Comparison of ENCODE assay signal across 9 cellular contexts in the genomic region with DNA sequence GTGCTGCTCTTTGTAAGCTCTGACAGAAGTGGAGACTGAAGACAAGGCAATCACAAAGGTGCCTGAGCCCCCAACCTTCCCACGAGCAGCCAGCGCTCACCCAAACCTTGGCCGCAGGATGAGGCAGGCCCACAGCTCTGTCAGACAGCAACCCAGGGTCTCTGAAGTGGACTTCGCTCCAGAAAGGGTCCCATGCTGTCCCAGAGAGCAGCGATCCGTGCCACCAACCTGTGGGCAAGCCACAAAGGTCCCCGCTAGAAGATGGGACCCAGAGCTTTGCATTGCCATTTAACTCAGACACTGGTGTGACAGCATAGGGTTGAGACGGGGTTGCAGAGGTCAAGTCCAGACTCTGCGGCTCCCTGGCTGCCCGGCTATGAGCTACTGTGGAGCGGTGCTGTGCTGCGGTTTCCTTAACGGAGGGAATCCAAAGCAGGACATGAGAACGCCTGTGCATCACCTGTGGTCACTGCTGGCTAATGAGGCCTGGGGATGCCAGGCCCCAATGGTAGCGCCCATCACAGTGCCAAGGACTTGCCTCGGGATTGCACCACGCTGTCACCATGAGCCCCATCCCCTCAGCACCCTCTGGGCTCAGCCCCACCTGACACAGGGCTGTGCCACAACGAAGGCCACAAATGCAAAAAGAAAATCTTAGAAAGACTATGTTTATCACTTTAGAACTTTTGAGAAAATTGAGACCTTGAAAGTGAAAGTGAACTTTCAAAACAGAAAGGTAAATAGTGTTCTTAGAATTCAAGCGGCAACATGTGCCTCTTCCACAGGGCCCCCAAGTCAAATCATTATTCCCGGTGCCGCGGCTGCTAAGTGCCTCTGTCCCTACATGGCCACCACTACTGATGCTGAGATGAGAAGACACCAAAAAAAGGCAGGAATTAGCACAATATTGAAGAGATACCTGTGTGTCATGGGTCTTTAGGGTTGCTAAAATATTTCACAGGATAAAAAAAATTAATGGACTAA.
A peak's percentile ranks its signal among the peaks of the same experiment; 100 is the strongest.
DNase-seq lines count a peak whose midpoint lies in the region; ATAC-seq, FAIRE-seq and TF ChIP-seq lines count a peak whose summit lies in the region.
"Had no signal": no experiment of that assay in that cellular context is flagged by ENCODE, and none has a peak within 500 bp of the region (broad histone marks: within the 10 kb centered on the region; RNA-seq: fewer than 3 reads in every experiment).

No MANE protein-coding gene starts in this region.

- in situ Hi-C loops in gastrocnemius medialis (cut with MboI; ENCODE audit: low sequenced_read_pairs in 4 of 4): no loop called here

- H3K4me1 ChIP-seq in left ventricle myocardium inferior (peaks cover 95% of the 10 kb centered on the region), gastrocnemius medialis (peaks cover 92 to 94% of the 10 kb centered on the region in 2 donors)

- DNase-seq in Jurkat, Clone E6-1 (ENCODE audit: low read depth, low spot score): no peak
- no peak for DNase-seq in activated CD8-positive, alpha-beta T cell treated with anti-CD3 and anti-CD28 coated beads, Interleukin-2, amount 10 ng/mL, durations not matched to agents 7 days and 5 days
- DNase-seq in left ventricle myocardium inferior (peak; percentile 11), gastrocnemius medialis (peak; percentile 26 to 76), frontal cortex (ENCODE audit: low spot score in 2 of 2) (no peak), kidney tubule cell (ENCODE audit: low spot score) (no peak), NCI-H187 treated with DMSO at 0.1 percent for 48 hours (lab: John Stamatoyannopoulos, UW) (no peak)
- DNase-seq: NCI-H510A treated with DMSO at 0.1 percent for 48 hours had no signal

- no peaks in the 10 kb centered on the region for H3K27me3 Mint-ChIP-seq in activated CD8-positive, alpha-beta T cell treated with anti-CD3 and anti-CD28 coated beads, Interleukin-2, amount 10 ng/mL, durations not matched to agents 7 days and 5 days (ENCODE audit: low read depth)

- POLR2A ChIA-PET in activated CD8-positive, alpha-beta T cell treated with anti-CD3 and anti-CD28 coated beads, Interleukin-2, amount 10 ng/mL, durations not matched to agents 7 days and 5 days (lab: Charles Lee): interaction anchor here (0.7 to 2.3 kb wide), 7 partner anchors 9 to 104 kb away, joined by 3 to 15 read pairs (median 6); a partner anchor contains a TSS

- TF ChIP-seq POLR2A in gastrocnemius medialis (IDR thresholded peaks at IDR 0.05): peak in 1 of 2 donors; percentile 41

- H3K27ac ChIP-seq in left ventricle myocardium inferior (replicated peaks): peak overlapping the region; percentile 66
- peak overlapping the region; percentile 94 to 99 (median 98) for H3K27ac ChIP-seq in gastrocnemius medialis

- H3K36me3 ChIP-seq in left ventricle myocardium inferior: no peaks in the 10 kb centered on the region
- H3K36me3 ChIP-seq in gastrocnemius medialis: no peaks in the 10 kb centered on the region
- H3K36me3 ChIP-seq: pancreas had no signal

- no peak for TF ChIP-seq CTCF in left ventricle myocardium inferior (IDR thresholded peaks at IDR 0.05; ENCODE audit: borderline replicate concordance)
- TF ChIP-seq CTCF in gastrocnemius medialis (IDR thresholded peaks at IDR 0.05 in 4 of 5, conservative IDR thresholded peaks at IDR 0.05 in 1 of 5): no peak

- H3K36me3 Mint-ChIP-seq in activated CD8-positive, alpha-beta T cell treated with anti-CD3 and anti-CD28 coated beads, Interleukin-2, amount 10 ng/mL, durations not matched to agents 7 days and 5 days (ENCODE audit: low read depth): peaks cover 7% of the 10 kb centered on the region

- CTCF ChIA-PET in activated CD8-positive, alpha-beta T cell treated with anti-CD3 and anti-CD28 coated beads, Interleukin-2, amount 10 ng/mL, durations not matched to agents 7 days and 5 days (lab: Charles Lee): interaction anchor here (0.6 to 2.6 kb wide), 9 partner anchors 8 to 100 kb away, joined by 3 to 7 read pairs (median 4); no protein-coding TSS in a partner anchor

- peak overlapping the region; percentile 75 for H3K4me3 ChIP-seq in Jurkat, Clone E6-1 (ENCODE audit: low read length)
- H3K4me3 ChIP-seq in left ventricle myocardium inferior: no peak overlapping the region
- H3K4me3 ChIP-seq in gastrocnemius medialis: peak overlapping the region in 2 of 4 donors; percentile 11 to 22
- H3K4me3 ChIP-seq: pancreas had no signal

- H3K9me3 Mint-ChIP-seq in activated CD8-positive, alpha-beta T cell treated with anti-CD3 and anti-CD28 coated beads, Interleukin-2, amount 10 ng/mL, durations not matched to agents 7 days and 5 days (ENCODE audit: insufficient read depth): no peaks in the 10 kb centered on the region

- no peak for FAIRE-seq in frontal cortex (lab: Jason Lieb, UNC)
- FAIRE-seq: pancreas had no signal

- H3K4me1 Mint-ChIP-seq in activated CD8-positive, alpha-beta T cell treated with anti-CD3 and anti-CD28 coated beads, Interleukin-2, amount 10 ng/mL, durations not matched to agents 7 days and 5 days (ENCODE audit: low read depth): peaks cover 75% of the 10 kb centered on the region

- intact Hi-C loops in left ventricle myocardium inferior (cut with micrococcal nuclease): no loop called here
- intact Hi-C loops in gastrocnemius medialis (cut with DNase I; ENCODE audit: low total_unique reads): no loop called here

- peak overlapping the region; percentile 90 for H3K27ac Mint-ChIP-seq in activated CD8-positive, alpha-beta T cell treated with anti-CD3 and anti-CD28 coated beads, Interleukin-2, amount 10 ng/mL, durations not matched to agents 7 days and 5 days

- H3K9me3 ChIP-seq in left ventricle myocardium inferior (replicated peaks) (no peaks in the 10 kb centered on the region), gastrocnemius medialis (no peaks in the 10 kb centered on the region)
- H3K9me3 ChIP-seq: pancreas had no signal

- no peak for ATAC-seq in activated CD8-positive, alpha-beta T cell treated with anti-CD3 and anti-CD28 coated beads, Interleukin-2, amount 10 ng/mL, durations not matched to agents 7 days and 5 days
- peak in 1 of 2 donors; percentile 13 for ATAC-seq in gastrocnemius medialis

- peak overlapping the region; percentile 79 for H3K4me3 Mint-ChIP-seq in activated CD8-positive, alpha-beta T cell treated with anti-CD3 and anti-CD28 coated beads, Interleukin-2, amount 10 ng/mL, durations not matched to agents 7 days and 5 days

- H3K27me3 ChIP-seq in left ventricle myocardium inferior (ENCODE audit: low read depth): no peaks in the 10 kb centered on the region
- no peaks in the 10 kb centered on the region for H3K27me3 ChIP-seq in gastrocnemius medialis
- H3K27me3 ChIP-seq: pancreas had no signal

Comparison
In these comparisons a context has a peak if more than half of its experiments do, and no peak if none do; other contexts are left out.
1. DNase-seq: peak in left ventricle myocardium inferior (single experiment) and gastrocnemius medialis (2 of 2); none in Jurkat, Clone E6-1 (single experiment), activated CD8-positive, alpha-beta T cell treated with anti-CD3 and anti-CD28 coated beads, Interleukin-2, amount 10 ng/mL, durations not matched to agents 7 days and 5 days (single experiment), frontal cortex (0 of 2), kidney tubule cell (single experiment) and NCI-H187 treated with DMSO at 0.1 percent for 48 hours (single experiment).